ENCODE assay signal across 15 cellular contexts in genomic region chr15:89500397-89501270, GRCh38. TPM values are rescaled to one million over a fixed set of nuclear protein-coding genes. Genes with fewer than 3 reads are reported as not detected.
DNase-seq lines count a peak whose midpoint lies in the region; ATAC-seq, FAIRE-seq and TF ChIP-seq lines count a peak whose summit lies in the region.
"Had no signal": no experiment of that assay in that cellular context is flagged by ENCODE, and none has a peak within 500 bp of the region (broad histone marks: within the 10 kb centered on the region; RNA-seq: fewer than 3 reads in every experiment).

No MANE protein-coding gene starts in this region.

- no TSS peak for BruUV-seq in HepG2 (replicated peaks; lab: Mats Ljungman, UMichigan)

- in situ Hi-C loops in astrocyte of the cerebellum (cut with HindIII; ENCODE audit: low sequenced_read_pairs): no loop called here
- in situ Hi-C loops in HepG2 (cut with HindIII; ENCODE audit: extremely low pct_ligation_motif_present, low pct_unique_long_range_greater_than_20kb): no loop called here

- no peaks in the 10 kb centered on the region for H3K36me3 ChIP-seq in DOHH2 (ENCODE audit: control insufficient read depth, low read length)
- no peaks in the 10 kb centered on the region for H3K36me3 ChIP-seq in HEK293 (ENCODE audit: control insufficient read depth in 2 of 2, insufficient read depth in 1 of 2, low read length in 2 of 2)
- no peaks in the 10 kb centered on the region for H3K36me3 ChIP-seq in HepG2 (replicated peaks in 1 of 2; ENCODE audit: control insufficient read depth in 1 of 2, insufficient read depth in 2 of 2, low read length in 2 of 2)
- no peaks in the 10 kb centered on the region for H3K36me3 ChIP-seq in effector memory CD4-positive, alpha-beta T cell (ENCODE audit: control insufficient read depth, insufficient read depth, low read length)
- H3K36me3 ChIP-seq: right atrium auricular region had no signal

- intact Hi-C loops in HepG2 (cut with micrococcal nuclease; ENCODE audit: unreplicated experiment): no loop called here

- POLR2A ChIA-PET in HEK293 (lab: Yijun Ruan, JAX) (interaction anchor here (1.0 kb wide), 1 partner anchor 74 kb away, joined by 5 read pairs; the partner anchor contains the start of gene TICRR), HepG2 (lab: Yijun Ruan, JAX) (no interaction called here)

- H3K4me2 ChIP-seq in DOHH2 (ENCODE audit: low read length): no peak overlapping the region
- H3K4me2 ChIP-seq in HepG2 (ENCODE audit: low read depth, low read length): no peak overlapping the region

- no peaks in the 10 kb centered on the region for H3K36me3 Mint-ChIP-seq in stimulated activated naive B cell treated with anti-CD40 and anti-IgM and Interleukin-4, amounts not matched to agents 10 μg/mL and 1 μg/mL and 100 μg/mL, for 72 hours
- H3K36me3 Mint-ChIP-seq: memory B cell had no signal

- no peak overlapping the region for H3K27ac ChIP-seq in DOHH2 (ENCODE audit: low read depth, low read length)
- H3K27ac ChIP-seq in HEK293 (ENCODE audit: extremely low read depth, low read depth, low read length): no peak overlapping the region
- no peak overlapping the region for H3K27ac ChIP-seq in HepG2 (ENCODE audit: extremely low read length, insufficient read depth, low read length)
- H3K27ac ChIP-seq in effector memory CD4-positive, alpha-beta T cell (ENCODE audit: insufficient read depth, low read length, poor library complexity, severe bottlenecking): no peak overlapping the region
- H3K27ac ChIP-seq: right atrium auricular region had no signal

- TF ChIP-seq EP300 in HepG2 (IDR thresholded peaks at IDR 0.05; ENCODE audit: low read depth in 2 of 2, low read length in 2 of 2) (no peak), HepG2 (CRISPR knock-in tag; IDR thresholded peaks at IDR 0.05; ENCODE audit: borderline replicate concordance) (no peak)

- no peak overlapping the region for H3K4me3 ChIP-seq in DOHH2 (ENCODE audit: low read length)
- H3K4me3 ChIP-seq in HEK293 (ENCODE audit: low read depth, low read length): no peak overlapping the region
- H3K4me3 ChIP-seq in astrocyte of the cerebellum (ENCODE audit: low read depth, low read length): no peak overlapping the region
- no peak overlapping the region for H3K4me3 ChIP-seq in HepG2 (replicated peaks in 1 of 3; ENCODE audit: insufficient read depth in 1 of 3, low read depth in 2 of 3, low read length in 3 of 3)
- no peak overlapping the region for H3K4me3 ChIP-seq in effector memory CD4-positive, alpha-beta T cell (ENCODE audit: insufficient read depth, low read depth, low read length, poor library complexity, severe bottlenecking)
- H3K4me3 ChIP-seq: right atrium auricular region had no signal

- no peaks in the 10 kb centered on the region; the same call in none of the 2 replicates for H3K27me3 ChIP-seq in DOHH2 (ENCODE audit: control insufficient read depth, low read length)
- H3K27me3 ChIP-seq in HepG2 (ENCODE audit: control insufficient read depth in 1 of 2, insufficient read depth in 2 of 2, low read length in 2 of 2): peaks cover 0 to 11% of the 10 kb centered on the region in 2 experiments; a peak in 2 of 5 replicates
- peaks cover 13% of the 10 kb centered on the region for H3K27me3 ChIP-seq in effector memory CD4-positive, alpha-beta T cell (replicated peaks; ENCODE audit: control insufficient read depth, insufficient read depth, low read length, poor library complexity, severe bottlenecking)
- H3K27me3 ChIP-seq: right atrium auricular region had no signal

- no peaks in the 10 kb centered on the region for H3F3A ChIP-seq in DOHH2 (ENCODE audit: control insufficient read depth, insufficient read depth)

- CTCF ChIA-PET in HEK293 (lab: Yijun Ruan, JAX) (interaction anchor here (0.7 to 1.9 kb wide), 11 partner anchors 9 to 142 kb away, joined by 3 to 6 read pairs (median 4); no protein-coding TSS in a partner anchor), HepG2 (lab: Yijun Ruan, JAX; ENCODE audit: low intra/inter-chr PET ratio, low total read pairs) (no interaction called here)

- no peak for TF ChIP-seq POLR2A in HepG2 (IDR thresholded peaks at IDR 0.05; ENCODE audit: insufficient read depth in 1 of 2, low read depth in 2 of 2, low read length in 2 of 2)

- H3K9ac ChIP-seq in HepG2 (ENCODE audit: insufficient read depth, low read depth, low read length): no peak overlapping the region

- FAIRE-seq in HepG2 (lab: Jason Lieb, UNC): no peak
- FAIRE-seq: HTR-8/SVneo had no signal

- DNase-seq in astrocyte of the cerebellum (ENCODE audit: low read depth): no peak
- no peak for DNase-seq in HepG2 (ENCODE audit: low spot score)
- no peak for DNase-seq in stimulated activated naive B cell treated with anti-CD40 and anti-IgM and Interleukin-4, amounts not matched to agents 10 μg/mL and 1 μg/mL and 100 μg/mL, for 72 hours
- no peak for DNase-seq in putamen (ENCODE audit: low spot score)
- no peak for DNase-seq in effector memory CD4-positive, alpha-beta T cell
- DNase-seq: aorta, DMS79, NCI-H2171 had no signal

- no peak for TF ChIP-seq RAD21 in HepG2 (CRISPR knock-in tag; IDR thresholded peaks at IDR 0.05)

- no peaks in the 10 kb centered on the region for H4K20me1 ChIP-seq in DOHH2 (ENCODE audit: control insufficient read depth, insufficient read depth, low read depth, low read length)
- no peaks in the 10 kb centered on the region for H4K20me1 ChIP-seq in HepG2 (ENCODE audit: insufficient read depth, low read length)

- H3K9me2 ChIP-seq in DOHH2 (replicated peaks; ENCODE audit: control insufficient read depth, low read length): no peaks in the 10 kb centered on the region

- no peaks in the 10 kb centered on the region for H3K4me1 ChIP-seq in DOHH2 (ENCODE audit: control insufficient read depth, low read length)
- no peaks in the 10 kb centered on the region for H3K4me1 ChIP-seq in HEK293 (ENCODE audit: control insufficient read depth, insufficient read depth, low read length)
- H3K4me1 ChIP-seq in HepG2 (ENCODE audit: insufficient read depth, low read length): no peaks in the 10 kb centered on the region; the same call in 1 of the 2 replicates
- H3K4me1 ChIP-seq in effector memory CD4-positive, alpha-beta T cell (ENCODE audit: control insufficient read depth, insufficient read depth, low read length, poor library complexity, severe bottlenecking): peaks cover 6% of the 10 kb centered on the region

- no peak overlapping the region for H3K27ac Mint-ChIP-seq in stimulated activated naive B cell treated with anti-CD40 and anti-IgM and Interleukin-4, amounts not matched to agents 10 μg/mL and 1 μg/mL and 100 μg/mL, for 72 hours
- H3K27ac Mint-ChIP-seq: memory B cell had no signal

- ATAC-seq in HepG2 (no peak), HG03565 (IDR thresholded peaks at IDR 0.05; ENCODE audit: unreplicated experiment) (no peak)
- no peak for ATAC-seq in stimulated activated naive B cell treated with anti-CD40 and anti-IgM and Interleukin-4, amounts not matched to agents 10 μg/mL and 1 μg/mL and 100 μg/mL, for 72 hours (replicated peaks)

- H3K4me1 Mint-ChIP-seq in stimulated activated naive B cell treated with anti-CD40 and anti-IgM and Interleukin-4, amounts not matched to agents 10 μg/mL and 1 μg/mL and 100 μg/mL, for 72 hours: peaks cover 5 to 8% of the 10 kb centered on the region in 2 donors

- WGBS in HepG2 (ENCODE audit: low lambda C conversion rate): 42% methylated on average over 10 of the region's 10 CpGs

- peaks cover 70 to 77% of the 10 kb centered on the region in 2 donors for H3K27me3 Mint-ChIP-seq in stimulated activated naive B cell treated with anti-CD40 and anti-IgM and Interleukin-4, amounts not matched to agents 10 μg/mL and 1 μg/mL and 100 μg/mL, for 72 hours

- no peaks in the 10 kb centered on the region for H3K9me3 Mint-ChIP-seq in stimulated activated naive B cell treated with anti-CD40 and anti-IgM and Interleukin-4, amounts not matched to agents 10 μg/mL and 1 μg/mL and 100 μg/mL, for 72 hours
- H3K9me3 Mint-ChIP-seq: memory B cell had no signal

- H2AFZ ChIP-seq in HepG2 (ENCODE audit: low read length): no peak overlapping the region

- H3K79me2 ChIP-seq in DOHH2 (ENCODE audit: control insufficient read depth, low read length) (no peaks in the 10 kb centered on the region), HepG2 (ENCODE audit: insufficient read depth, low read length) (no peaks in the 10 kb centered on the region)

- TF ChIP-seq CTCF in DOHH2 (IDR thresholded peaks at IDR 0.05; ENCODE audit: low read depth, low read length, poor library complexity, severe bottlenecking): peak; percentile 62
- peak; percentile 27; the same call in 1 of the 2 replicates for TF ChIP-seq CTCF in HEK293 (tag by site-specific recombination; IDR thresholded peaks at IDR 0.05)
- peak; percentile 32 for TF ChIP-seq CTCF in astrocyte of the cerebellum (IDR thresholded peaks at IDR 0.05; ENCODE audit: low read depth, low read length, missing control alignments)
- TF ChIP-seq CTCF in HepG2 (CRISPR knock-in tag; IDR thresholded peaks at IDR 0.05): peak; percentile 35; the same call in 1 of the 2 replicates

- H3K4me3 Mint-ChIP-seq in stimulated activated naive B cell treated with anti-CD40 and anti-IgM and Interleukin-4, amounts not matched to agents 10 μg/mL and 1 μg/mL and 100 μg/mL, for 72 hours: no peak overlapping the region
- H3K4me3 Mint-ChIP-seq: memory B cell had no signal

- no peaks in the 10 kb centered on the region for H3K9me3 ChIP-seq in DOHH2 (ENCODE audit: control insufficient read depth, insufficient read depth, low read length)
- no peaks in the 10 kb centered on the region for H3K9me3 ChIP-seq in HEK293 (ENCODE audit: control insufficient read depth, insufficient read depth, low read depth, low read length)
- H3K9me3 ChIP-seq in HepG2 (ENCODE audit: low read length): no peaks in the 10 kb centered on the region
- no peaks in the 10 kb centered on the region for H3K9me3 ChIP-seq in effector memory CD4-positive, alpha-beta T cell (ENCODE audit: control insufficient read depth, low read length)
- H3K9me3 ChIP-seq: right atrium auricular region had no signal

RNA-seq across cellular contexts. Expression of gene RHCG, which starts 4.3 kb away (rescaled TPM):
- total RNA-seq in HepG2 (2016; rRNA removed; fragmentation: Illumina TruSeq; extraction: Trizol): not detected in 2 replicates
- not detected in 2 replicates for total RNA-seq in HepG2 (2016; cell fraction: cytosol; rRNA removed; fragmentation: Illumina TruSeq; extraction: Trizol; ENCODE audit: low read depth)
- total RNA-seq in HepG2 (2016; cell fraction: insoluble cytoplasmic fraction; rRNA removed; fragmentation: Illumina TruSeq; extraction: Trizol): not detected in 2 replicates
- total RNA-seq in HepG2 (2016; cell fraction: membrane; rRNA removed; fragmentation: Illumina TruSeq; extraction: Trizol): not detected in 2 replicates
- total RNA-seq in HepG2 (2016; cell fraction: nucleus; rRNA removed; fragmentation: Illumina TruSeq; extraction: Trizol): not detected in 2 replicates
- polyA plus RNA-seq in HepG2 (2011; rRNA removed): not detected in 2 replicates
- not detected in 2 replicates for polyA plus RNA-seq in HepG2 (2011; cell fraction: cytosol; rRNA removed)
- polyA plus RNA-seq in HepG2 (2011; cell fraction: nucleus; rRNA removed): not detected in 2 replicates
- not detected in 2 replicates for polyA plus RNA-seq in HepG2 (2012)
- polyA plus RNA-seq in HepG2 (2016; cell fraction: cytosol; fragmentation: Illumina TruSeq; extraction: Trizol; ENCODE audit: low read depth): not detected in 2 replicates
- not detected in 2 replicates for polyA plus RNA-seq in HepG2 (2016; cell fraction: insoluble cytoplasmic fraction; fragmentation: Illumina TruSeq; extraction: Trizol; ENCODE audit: low read depth)
- polyA plus RNA-seq in HepG2 (2016; cell fraction: membrane; fragmentation: Illumina TruSeq; extraction: Trizol; ENCODE audit: low read depth): not detected in 2 replicates
- not detected in 2 replicates for polyA plus RNA-seq in HepG2 (2016; cell fraction: nucleus; fragmentation: Illumina TruSeq; extraction: Trizol; ENCODE audit: insufficient read depth, low read depth)
- polyA minus RNA-seq in HepG2 (2011; rRNA and poly(A)+ RNA removed; ENCODE audit: low replicate concordance): 0.33 TPM in 1 of 2 replicates, not detected in the other
- polyA minus RNA-seq in HepG2 (2011; cell fraction: cytosol; rRNA and poly(A)+ RNA removed): not detected in 2 replicates
- polyA minus RNA-seq in HepG2 (2011; cell fraction: nucleus; rRNA and poly(A)+ RNA removed): not detected in 2 replicates
- total RNA-seq: aorta, glomerular endothelial cell had no signal
